In the genomic region with DNA sequence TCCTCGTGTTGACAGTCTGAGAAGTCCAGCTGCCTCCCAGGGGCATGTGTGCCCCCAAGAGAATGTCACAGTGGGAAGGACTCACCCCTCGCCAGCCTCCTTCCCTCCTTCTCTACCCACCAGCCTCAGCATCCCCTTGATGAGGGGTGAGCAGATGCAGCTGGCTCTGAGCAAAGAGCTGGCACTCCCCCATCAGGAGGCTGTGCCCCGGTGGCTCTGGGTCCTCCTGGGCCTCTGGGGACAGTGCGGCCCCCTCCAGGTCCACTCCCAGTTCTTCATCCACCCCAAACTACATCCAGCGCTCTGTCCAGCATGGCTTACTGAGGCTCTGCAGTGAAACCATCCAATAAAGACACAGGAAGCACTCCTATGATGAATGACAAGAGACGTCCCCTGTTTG, we compare ENCODE assay signal across 17 cellular contexts.
DNase-seq lines count a peak whose midpoint lies in the region; ATAC-seq, FAIRE-seq and TF ChIP-seq lines count a peak whose summit lies in the region.
"Had no signal": no experiment of that assay in that cellular context is flagged by ENCODE, and none has a peak within 500 bp of the region (broad histone marks: within the 10 kb centered on the region; RNA-seq: fewer than 3 reads in every experiment).

No MANE protein-coding gene starts in this region.

- CTCF ChIA-PET in WTC11 (lab: Charles Lee): no interaction called here

- no peak for FAIRE-seq in GM19239 (lab: Jason Lieb, UNC)
- FAIRE-seq: A204.1, H1, HTR-8/SVneo had no signal

- no peak overlapping the region for H3K27ac ChIP-seq in left ventricle myocardium inferior (replicated peaks)

- peaks cover 12% of the 10 kb centered on the region; the same call in 1 of the 2 replicates for H3K9me3 Mint-ChIP-seq in WTC11
- H3K9me3 Mint-ChIP-seq in stimulated activated effector memory CD8-positive, alpha-beta T cell treated with anti-CD3 and anti-CD28 coated beads, Interleukin-12 subunit alpha, Interleukin-12 subunit beta, amount 100 ng/mL, for 72 hours: no peaks in the 10 kb centered on the region
- H3K9me3 Mint-ChIP-seq in stimulated activated memory B cell treated with anti-CD40 and anti-IgM and Interleukin-4, amounts not matched to agents 10 μg/mL and 1 μg/mL and 100 μg/mL, for 72 hours: peaks cover 3% of the 10 kb centered on the region

- no peak overlapping the region for H3K4me3 ChIP-seq in left ventricle myocardium inferior

- no peaks in the 10 kb centered on the region for H3K36me3 Mint-ChIP-seq in WTC11
- H3K36me3 Mint-ChIP-seq in stimulated activated effector memory CD8-positive, alpha-beta T cell treated with anti-CD3 and anti-CD28 coated beads, Interleukin-12 subunit alpha, Interleukin-12 subunit beta, amount 100 ng/mL, for 72 hours: peaks cover 13% of the 10 kb centered on the region
- peaks cover 68% of the 10 kb centered on the region for H3K36me3 Mint-ChIP-seq in stimulated activated memory B cell treated with anti-CD40 and anti-IgM and Interleukin-4, amounts not matched to agents 10 μg/mL and 1 μg/mL and 100 μg/mL, for 72 hours

- H3K27ac Mint-ChIP-seq in WTC11: no peak overlapping the region
- H3K27ac Mint-ChIP-seq in stimulated activated effector memory CD8-positive, alpha-beta T cell treated with anti-CD3 and anti-CD28 coated beads, Interleukin-12 subunit alpha, Interleukin-12 subunit beta, amount 100 ng/mL, for 72 hours: no peak overlapping the region
- H3K27ac Mint-ChIP-seq in stimulated activated memory B cell treated with anti-CD40 and anti-IgM and Interleukin-4, amounts not matched to agents 10 μg/mL and 1 μg/mL and 100 μg/mL, for 72 hours: no peak overlapping the region
- H3K27ac Mint-ChIP-seq: CD8-positive, alpha-beta T cell; IgD-negative memory B cell had no signal

- H3K36me3 ChIP-seq in left ventricle myocardium inferior: no peaks in the 10 kb centered on the region
- H3K36me3 ChIP-seq: BE2C had no signal

- no peak overlapping the region for H3K4me3 Mint-ChIP-seq in WTC11
- no peak overlapping the region for H3K4me3 Mint-ChIP-seq in stimulated activated effector memory CD8-positive, alpha-beta T cell treated with anti-CD3 and anti-CD28 coated beads, Interleukin-12 subunit alpha, Interleukin-12 subunit beta, amount 100 ng/mL, for 72 hours
- H3K4me3 Mint-ChIP-seq in stimulated activated memory B cell treated with anti-CD40 and anti-IgM and Interleukin-4, amounts not matched to agents 10 μg/mL and 1 μg/mL and 100 μg/mL, for 72 hours: no peak overlapping the region
- H3K4me3 Mint-ChIP-seq: CD8-positive, alpha-beta T cell; H9; IgD-negative memory B cell had no signal

- peaks cover 39% of the 10 kb centered on the region for H3K9me3 ChIP-seq in left ventricle myocardium inferior (replicated peaks)
- H3K9me3 ChIP-seq: BE2C had no signal

- peaks cover 41% of the 10 kb centered on the region for H3K27me3 ChIP-seq in left ventricle myocardium inferior (ENCODE audit: low read depth)

- no peaks in the 10 kb centered on the region for H3K4me1 Mint-ChIP-seq in WTC11
- H3K4me1 Mint-ChIP-seq in stimulated activated effector memory CD8-positive, alpha-beta T cell treated with anti-CD3 and anti-CD28 coated beads, Interleukin-12 subunit alpha, Interleukin-12 subunit beta, amount 100 ng/mL, for 72 hours: peaks cover 14% of the 10 kb centered on the region
- H3K4me1 Mint-ChIP-seq in stimulated activated memory B cell treated with anti-CD40 and anti-IgM and Interleukin-4, amounts not matched to agents 10 μg/mL and 1 μg/mL and 100 μg/mL, for 72 hours: peaks cover 19% of the 10 kb centered on the region
- H3K4me1 Mint-ChIP-seq: H9, IgD-negative memory B cell had no signal

- peaks cover 2% of the 10 kb centered on the region; the same call in 1 of the 2 replicates for H3K27me3 Mint-ChIP-seq in WTC11 (ENCODE audit: low read depth)
- H3K27me3 Mint-ChIP-seq in stimulated activated memory B cell treated with anti-CD40 and anti-IgM and Interleukin-4, amounts not matched to agents 10 μg/mL and 1 μg/mL and 100 μg/mL, for 72 hours: no peaks in the 10 kb centered on the region
- H3K27me3 Mint-ChIP-seq: IgD-negative memory B cell had no signal

- DNase-seq in left ventricle myocardium inferior (peak; percentile 3), left ventricle myocardium superior (no peak), WTC11 (ENCODE audit: low spot score) (peak; percentile 6), GM19239 (ENCODE audit: insufficient read length, low spot score) (no peak)
- no peak for DNase-seq in stimulated activated effector memory CD8-positive, alpha-beta T cell treated with anti-CD3 and anti-CD28 coated beads, Interleukin-12 subunit alpha, Interleukin-12 subunit beta, amount 100 ng/mL, for 72 hours (ENCODE audit: low spot score in 2 of 2)
- DNase-seq: ACHN; BE2C; Calu3; CD8-positive, alpha-beta T cell; DMS79 treated with DMSO at 0.1 percent for 48 hours; GF-D8; H9 had no signal

- TF ChIP-seq CTCF in left ventricle myocardium inferior (IDR thresholded peaks at IDR 0.05; ENCODE audit: borderline replicate concordance): no peak
- no peak for TF ChIP-seq CTCF in WTC11 (IDR thresholded peaks at IDR 0.05)

- intact Hi-C loops in left ventricle myocardium inferior (cut with micrococcal nuclease) (no loop called here), left ventricle myocardium superior (cut with micrococcal nuclease) (no loop called here)

- H3K4me1 ChIP-seq in left ventricle myocardium inferior: no peaks in the 10 kb centered on the region
- H3K4me1 ChIP-seq: BE2C had no signal

- POLR2A ChIA-PET in WTC11 (lab: Charles Lee): no interaction called here

- ATAC-seq in left ventricle myocardium superior (no peak), WTC11 (no peak)
- peak; percentile 8 for ATAC-seq in stimulated activated effector memory CD8-positive, alpha-beta T cell treated with anti-CD3 and anti-CD28 coated beads, Interleukin-12 subunit alpha, Interleukin-12 subunit beta, amount 100 ng/mL, for 72 hours
- no peak for ATAC-seq in stimulated activated memory B cell treated with anti-CD40 and anti-IgM and Interleukin-4, amounts not matched to agents 10 μg/mL and 1 μg/mL and 100 μg/mL, for 72 hours
- ATAC-seq: CD8-positive, alpha-beta T cell had no signal

TF ChIP-seq in WTC11, 78 proteins besides CTCF, POLR2A, EP300 and RAD21:
- TF ChIP-seq, protein P1, sequence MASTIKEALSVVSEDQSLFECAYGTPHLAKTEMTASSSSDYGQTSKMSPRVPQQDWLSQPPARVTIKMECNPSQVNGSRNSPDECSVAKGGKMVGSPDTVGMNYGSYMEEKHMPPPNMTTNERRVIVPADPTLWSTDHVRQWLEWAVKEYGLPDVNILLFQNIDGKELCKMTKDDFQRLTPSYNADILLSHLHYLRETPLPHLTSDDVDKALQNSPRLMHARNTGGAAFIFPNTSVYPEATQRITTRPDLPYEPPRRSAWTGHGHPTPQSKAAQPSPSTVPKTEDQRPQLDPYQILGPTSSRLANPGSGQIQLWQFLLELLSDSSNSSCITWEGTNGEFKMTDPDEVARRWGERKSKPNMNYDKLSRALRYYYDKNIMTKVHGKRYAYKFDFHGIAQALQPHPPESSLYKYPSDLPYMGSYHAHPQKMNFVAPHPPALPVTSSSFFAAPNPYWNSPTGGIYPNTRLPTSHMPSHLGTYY (CRISPR knock-in tag; IDR thresholded peaks at IDR 0.05): no peak
- TF ChIP-seq TEAD1 (CRISPR knock-in tag; IDR thresholded peaks at IDR 0.05) (no peak), ATF1 (CRISPR knock-in tag; IDR thresholded peaks at IDR 0.05) (no peak)
- TF ChIP-seq, protein P2, sequence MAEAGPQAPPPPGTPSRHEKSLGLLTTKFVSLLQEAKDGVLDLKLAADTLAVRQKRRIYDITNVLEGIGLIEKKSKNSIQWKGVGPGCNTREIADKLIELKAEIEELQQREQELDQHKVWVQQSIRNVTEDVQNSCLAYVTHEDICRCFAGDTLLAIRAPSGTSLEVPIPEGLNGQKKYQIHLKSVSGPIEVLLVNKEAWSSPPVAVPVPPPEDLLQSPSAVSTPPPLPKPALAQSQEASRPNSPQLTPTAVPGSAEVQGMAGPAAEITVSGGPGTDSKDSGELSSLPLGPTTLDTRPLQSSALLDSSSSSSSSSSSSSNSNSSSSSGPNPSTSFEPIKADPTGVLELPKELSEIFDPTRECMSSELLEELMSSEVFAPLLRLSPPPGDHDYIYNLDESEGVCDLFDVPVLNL (CRISPR knock-in tag; IDR thresholded peaks at IDR 0.05; ENCODE audit: borderline replicate concordance, low read depth): no peak
TF ChIP-seq in WTC11: peak in this region for 0.

Comparison
In these comparisons a context has a peak if more than half of its experiments do, and no peak if none do; other contexts are left out.
1. DNase-seq: peak in left ventricle myocardium inferior (single experiment) and WTC11 (single experiment); none in left ventricle myocardium superior (single experiment), stimulated activated effector memory CD8-positive, alpha-beta T cell treated with anti-CD3 and anti-CD28 coated beads, Interleukin-12 subunit alpha, Interleukin-12 subunit beta, amount 100 ng/mL, for 72 hours (0 of 2) and GM19239 (single experiment).